ENCODE assay signal across 1 cellular context in genomic region chr9:128733256-128733655, GRCh38.
TF ChIP-seq lines count a peak whose summit lies in the region.

No MANE protein-coding gene starts in this region.

TF ChIP-seq in GM23338, 12 proteins besides CTCF, POLR2A, EP300 and RAD21 (continued from another document):
- no peak for TF ChIP-seq REST (IDR thresholded peaks at IDR 0.05; ENCODE audit: unreplicated experiment)
